ENCODE assay signal across 23 cellular contexts in genomic region chr10:24303522-24304310, GRCh38.
"Had no signal": no experiment of that assay in that cellular context is flagged by ENCODE, and none has a peak within 500 bp of the region (broad histone marks: within the 10 kb centered on the region; RNA-seq: fewer than 3 reads in every experiment).

No MANE protein-coding gene starts in this region.

- H3K4me3 ChIP-seq: gastroesophageal sphincter, lower lobe of right lung, pancreas, skin epidermis, suprapubic skin, transverse colon, vagina had no signal

- ATAC-seq: activated CD4-positive, CD25-positive, alpha-beta regulatory T cell treated with anti-CD3 and anti-CD28 coated beads, Interleukin-2, amount 50 U/mL, for 24 hours; esophagus mucosa; gastroesophageal sphincter; lower lobe of right lung; natural killer cell; right cardiac atrium; stimulated activated effector memory CD8-positive, alpha-beta T cell treated with anti-CD3 and anti-CD28 coated beads, Interleukin-12 subunit alpha, Interleukin-12 subunit beta, amount 100 ng/mL, for 72 hours; stimulated activated naive CD8-positive, alpha-beta T cell treated with anti-CD3 and anti-CD28 coated beads, Interleukin-15, amount 100 ng/mL, for 72 hours had no signal

- DNase-seq: activated CD4-positive, alpha-beta memory T cell treated with anti-CD3 and anti-CD28 coated beads, Interleukin-2, amount 10 ng/mL, durations not matched to agents 7 days and 5 days; activated CD4-positive, alpha-beta T cell treated with anti-CD3 and anti-CD28 coated beads, Interleukin-2, amount 10 ng/mL, durations not matched to agents 24 days and 14 days; activated effector memory CD4-positive, alpha-beta T cell treated with anti-CD3 and anti-CD28 coated beads, Interleukin-2, amount 50 U/mL, for 16 hours; aorta; brain microvascular endothelial cell; central memory CD4-positive, alpha-beta T cell; effector memory CD4-positive, alpha-beta T cell; lower lobe of right lung; natural killer cell; pancreas; right cardiac atrium; stimulated activated CD4-positive, alpha-beta T cell treated with anti-CD3 and anti-CD28 coated beads, Interleukin-2, amount 100 ng/mL, for 24 hours; stimulated activated naive CD8-positive, alpha-beta T cell treated with anti-CD3 and anti-CD28 coated beads, Interleukin-15, amount 100 ng/mL, for 72 hours; transverse colon had no signal

- H3K4me1 ChIP-seq: lower lobe of right lung, transverse colon had no signal

- H3K27me3 ChIP-seq: brain microvascular endothelial cell, gastroesophageal sphincter, neutrophil, pancreas, suprapubic skin, transverse colon, vagina had no signal

- H3K36me3 ChIP-seq: brain microvascular endothelial cell, gastroesophageal sphincter, lower lobe of right lung, neutrophil, pancreas, suprapubic skin, transverse colon, vagina had no signal

- H3K27ac ChIP-seq: brain microvascular endothelial cell, gastroesophageal sphincter, lower lobe of right lung, neutrophil, pancreas, skin epidermis, suprapubic skin, transverse colon, vagina, VCaP had no signal

- H3K9me3 ChIP-seq: gastroesophageal sphincter, lower lobe of right lung, neutrophil, pancreas, suprapubic skin, transverse colon, vagina had no signal
